Comparison of ENCODE assay signal across 1 cellular context in the genomic region with DNA sequence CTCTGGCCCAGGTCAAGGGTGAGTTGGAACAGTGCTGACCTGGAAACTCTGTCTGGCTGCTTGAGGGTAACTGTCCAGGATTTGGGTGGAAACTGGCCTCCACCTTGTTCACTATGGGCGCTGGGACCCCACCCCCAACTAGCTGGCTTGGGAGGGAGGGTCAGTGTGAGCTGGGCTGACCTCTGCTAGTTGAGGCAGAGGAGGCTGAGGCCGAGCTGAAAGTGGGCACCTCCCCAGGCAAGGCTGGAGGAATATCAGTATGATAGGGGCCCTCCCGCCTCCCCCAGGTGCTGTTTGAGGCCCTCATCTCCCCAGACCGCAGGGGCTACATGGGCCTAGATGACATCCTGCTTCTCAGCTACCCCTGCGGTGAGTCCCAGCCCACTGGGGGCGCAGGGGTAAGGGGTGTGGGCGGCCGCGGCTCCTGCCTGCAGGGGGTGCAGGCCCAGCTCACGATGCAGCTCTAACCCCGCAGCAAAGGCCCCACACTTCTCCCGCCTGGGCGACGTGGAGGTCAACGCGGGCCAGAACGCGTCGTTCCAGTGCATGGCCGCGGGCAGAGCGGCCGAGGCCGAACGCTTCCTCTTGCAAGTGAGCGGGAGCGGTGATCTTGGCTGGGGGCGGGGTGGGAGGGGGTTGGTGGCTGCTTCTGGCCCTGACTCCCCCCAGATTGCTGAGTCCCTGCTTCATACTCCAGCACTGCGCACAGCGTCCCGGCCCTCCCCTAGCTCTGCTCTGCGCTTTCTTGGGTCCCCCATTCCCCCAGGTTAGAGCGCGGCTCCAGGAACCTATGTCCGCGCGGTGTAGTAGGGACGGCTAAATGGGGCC.
TF ChIP-seq lines count a peak whose summit lies in the region.

No MANE protein-coding gene starts in this region.

TF ChIP-seq in GM12878, 131 proteins besides CTCF, POLR2A, EP300 and RAD21:
- TF ChIP-seq ZNF24 (IDR thresholded peaks at IDR 0.05) (no peak), YBX1 (IDR thresholded peaks at IDR 0.05) (no peak), SPI1 (IDR thresholded peaks at IDR 0.05; ENCODE audit: borderline replicate concordance, insufficient read depth, low read depth, low read length) (no peak), NR2C2 (IDR thresholded peaks at IDR 0.05; ENCODE audit: borderline replicate concordance, control insufficient read depth, insufficient read length, low read depth) (no peak), SREBF1 (IDR thresholded peaks at IDR 0.05; ENCODE audit: low read length) (no peak), EGR1 (IDR thresholded peaks at IDR 0.05; ENCODE audit: borderline replicate concordance in 1 of 2, low read depth in 2 of 2, low read length in 2 of 2) (no peak), IKZF1 (conservative IDR thresholded peaks at IDR 0.05) (no peak), WRNIP1 (IDR thresholded peaks at IDR 0.05; ENCODE audit: borderline replicate concordance, low read depth, low read length) (no peak), CEBPB (IDR thresholded peaks at IDR 0.05; ENCODE audit: borderline replicate concordance in 1 of 2, low read depth in 2 of 2, low read length in 2 of 2) (no peak)
